ENCODE assay signal across 8 cellular contexts in genomic region chr6:156719720-156720563, GRCh38. TPM values are rescaled to one million over a fixed set of nuclear protein-coding genes. Genes with fewer than 3 reads are reported as not detected.
DNase-seq lines count a peak whose midpoint lies in the region; ATAC-seq and TF ChIP-seq lines count a peak whose summit lies in the region.

No MANE protein-coding gene starts in this region.

- H3K4me1 ChIP-seq in esophagus squamous epithelium = peaks cover 15 to 40% (median 28%) of the 10 kb centered on the region in 3 donors

- DNase-seq in NCI-H69 (lab: John Stamatoyannopoulos, UW) (peak; percentile 84), esophagus squamous epithelium (lab: John Stamatoyannopoulos, UW) (peak; percentile 77), natural killer cell (peak; percentile 51), foreskin melanocyte (no peak)
- peak; percentile 76 to 83 for DNase-seq in activated T-cell treated with anti-CD3 and anti-CD28 coated beads, Interleukin-2, amount 50 U/mL, for 48 hours
- peak; percentile 74 for DNase-seq in stimulated activated naive B cell treated with anti-CD40 and anti-IgM and Interleukin-4, amounts not matched to agents 10 μg/mL and 1 μg/mL and 100 μg/mL, for 72 hours

- peak overlapping the region; percentile 17 to 63 (median 44) for H3K4me3 ChIP-seq in esophagus squamous epithelium

- 10 to 17% methylated on average over 17 to 22 of the region's 50 CpGs for WGBS in esophagus squamous epithelium, 2 donors

- H3K4me1 Mint-ChIP-seq in natural killer cell = peaks cover 0 to 10% of the 10 kb centered on the region in 2 donors
- peaks cover 30 to 47% of the 10 kb centered on the region in 2 donors for H3K4me1 Mint-ChIP-seq in stimulated activated naive B cell treated with anti-CD40 and anti-IgM and Interleukin-4, amounts not matched to agents 10 μg/mL and 1 μg/mL and 100 μg/mL, for 72 hours

- H3K27ac ChIP-seq in esophagus squamous epithelium = peak overlapping the region; percentile 93 to 96 (median 94)

- no peaks in the 10 kb centered on the region for H3K9me3 Mint-ChIP-seq in natural killer cell
- H3K9me3 Mint-ChIP-seq in stimulated activated naive B cell treated with anti-CD40 and anti-IgM and Interleukin-4, amounts not matched to agents 10 μg/mL and 1 μg/mL and 100 μg/mL, for 72 hours = peaks cover 6% of the 10 kb centered on the region in 2 donors

- intact Hi-C loops in esophagus squamous epithelium (cut with DNase I) (loop anchor here (5.0 kb wide), 1 partner anchor 57 kb away; the partner anchor contains the start of gene ARID1B), natural killer cell (cut with micrococcal nuclease) (no loop called here)

- H3K9me3 ChIP-seq in esophagus squamous epithelium = no peaks in the 10 kb centered on the region

- TF ChIP-seq CTCF in esophagus squamous epithelium (IDR thresholded peaks at IDR 0.05) = no peak
- no peak for TF ChIP-seq CTCF in natural killer cell (IDR thresholded peaks at IDR 0.05)

- ATAC-seq in GM18502 (IDR thresholded peaks at IDR 0.05; ENCODE audit: poor library complexity, unreplicated experiment) (peak; percentile 81), HG02840 (IDR thresholded peaks at IDR 0.05; ENCODE audit: low FRiP score, unreplicated experiment) (peak; percentile 52), natural killer cell (peak; percentile 88 to 94 (median 93))
- peak; percentile 78 to 79 for ATAC-seq in stimulated activated naive B cell treated with anti-CD40 and anti-IgM and Interleukin-4, amounts not matched to agents 10 μg/mL and 1 μg/mL and 100 μg/mL, for 72 hours (replicated peaks)

- H3K27me3 ChIP-seq in esophagus squamous epithelium = no peaks in the 10 kb centered on the region

- H3K4me3 Mint-ChIP-seq in natural killer cell = peak overlapping the region; percentile 80
- H3K4me3 Mint-ChIP-seq in stimulated activated naive B cell treated with anti-CD40 and anti-IgM and Interleukin-4, amounts not matched to agents 10 μg/mL and 1 μg/mL and 100 μg/mL, for 72 hours = peak overlapping the region; percentile 81 to 82

- no peaks in the 10 kb centered on the region for H3K36me3 Mint-ChIP-seq in natural killer cell
- H3K36me3 Mint-ChIP-seq in stimulated activated naive B cell treated with anti-CD40 and anti-IgM and Interleukin-4, amounts not matched to agents 10 μg/mL and 1 μg/mL and 100 μg/mL, for 72 hours = peaks cover 0 to 8% of the 10 kb centered on the region in 2 donors

- peaks cover 6% of the 10 kb centered on the region in 2 donors for H3K27me3 Mint-ChIP-seq in natural killer cell (ENCODE audit: low read depth in 2 of 2)
- H3K27me3 Mint-ChIP-seq in stimulated activated naive B cell treated with anti-CD40 and anti-IgM and Interleukin-4, amounts not matched to agents 10 μg/mL and 1 μg/mL and 100 μg/mL, for 72 hours = no peaks in the 10 kb centered on the region

- no peaks in the 10 kb centered on the region for H3K36me3 ChIP-seq in esophagus squamous epithelium

- H3K27ac Mint-ChIP-seq in natural killer cell = peak overlapping the region; percentile 48 to 63
- peak overlapping the region; percentile 96 for H3K27ac Mint-ChIP-seq in stimulated activated naive B cell treated with anti-CD40 and anti-IgM and Interleukin-4, amounts not matched to agents 10 μg/mL and 1 μg/mL and 100 μg/mL, for 72 hours

- TF ChIP-seq POLR2A in esophagus squamous epithelium (IDR thresholded peaks at IDR 0.05) = peak in 2 of 4 donors; percentile 29 to 46

RNA-seq across cellular contexts. Expression of gene ARID1B, which starts 57.2 kb away (rescaled TPM):
- total RNA-seq in esophagus squamous epithelium (100 to 1,000 TPM in 1 of 4 donors, 10 to 100 TPM in 3; 25.2 to 103 (median 59.5) TPM), natural killer cell (100 to 1,000 TPM; 180 to 201 (median 189) TPM)
